ENCODE assay signal across 2 cellular contexts in the genomic region with DNA sequence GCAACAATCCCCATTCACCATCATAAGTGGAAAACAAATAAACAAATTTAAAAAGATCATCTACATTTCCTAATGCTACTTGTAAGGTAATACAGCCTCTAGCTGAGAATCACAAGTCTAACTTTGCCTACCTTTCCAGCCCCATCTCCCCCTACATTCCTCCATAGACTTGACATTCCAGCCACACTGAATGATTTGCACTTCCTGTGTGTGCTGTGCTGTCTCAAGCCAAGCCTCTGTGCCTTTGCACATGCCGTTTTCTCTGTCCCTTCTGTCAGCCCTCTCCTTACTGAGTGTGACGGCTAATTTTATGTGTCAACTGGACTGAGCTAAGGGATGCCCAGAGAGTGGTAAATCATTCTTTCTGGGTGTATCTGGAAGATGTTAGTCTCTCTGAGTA.
TF ChIP-seq lines count a peak whose summit lies in the region.

No MANE protein-coding gene starts in this region.

TF ChIP-seq in GM23338, 12 proteins besides CTCF, POLR2A, EP300 and RAD21:
- TF ChIP-seq ZNF114 (CRISPR knock-in tag; IDR thresholded peaks at IDR 0.05) (no peak), ZNF331 (CRISPR knock-in tag; IDR thresholded peaks at IDR 0.05; ENCODE audit: low read depth) (no peak), JUNB (IDR thresholded peaks at IDR 0.05; ENCODE audit: unreplicated experiment) (no peak), POLR2AphosphoS5 (IDR thresholded peaks at IDR 0.05; ENCODE audit: low read depth) (no peak), EZH2 (IDR thresholded peaks at IDR 0.05; ENCODE audit: low read depth, unreplicated experiment) (no peak)
- TF ChIP-seq, protein P1, sequence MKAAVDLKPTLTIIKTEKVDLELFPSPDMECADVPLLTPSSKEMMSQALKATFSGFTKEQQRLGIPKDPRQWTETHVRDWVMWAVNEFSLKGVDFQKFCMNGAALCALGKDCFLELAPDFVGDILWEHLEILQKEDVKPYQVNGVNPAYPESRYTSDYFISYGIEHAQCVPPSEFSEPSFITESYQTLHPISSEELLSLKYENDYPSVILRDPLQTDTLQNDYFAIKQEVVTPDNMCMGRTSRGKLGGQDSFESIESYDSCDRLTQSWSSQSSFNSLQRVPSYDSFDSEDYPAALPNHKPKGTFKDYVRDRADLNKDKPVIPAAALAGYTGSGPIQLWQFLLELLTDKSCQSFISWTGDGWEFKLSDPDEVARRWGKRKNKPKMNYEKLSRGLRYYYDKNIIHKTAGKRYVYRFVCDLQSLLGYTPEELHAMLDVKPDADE (IDR thresholded peaks at IDR 0.05) = no peak
TF ChIP-seq in GM23338: peak in this region for 0.

TF ChIP-seq in H1, 55 proteins besides CTCF, POLR2A, EP300 and RAD21:
- no peak for TF ChIP-seq CTBP2 (IDR thresholded peaks at IDR 0.05; ENCODE audit: borderline replicate concordance, insufficient read depth, insufficient read length, low read length)
- TF ChIP-seq TEAD4 (IDR thresholded peaks at IDR 0.05; ENCODE audit: low read depth, low read length) = peak; percentile 79
- no peak for TF ChIP-seq NANOG (IDR thresholded peaks at IDR 0.05; ENCODE audit: insufficient read depth, low read depth, low read length, poor library complexity, severe bottlenecking)
- TF ChIP-seq FOSL1 (IDR thresholded peaks at IDR 0.05; ENCODE audit: insufficient read depth, low read depth, low read length) = no peak
- no peak for TF ChIP-seq SIN3A (conservative IDR thresholded peaks at IDR 0.05 in 1 of 2, IDR thresholded peaks at IDR 0.05 in 1 of 2; ENCODE audit: low read depth in 1 of 2, low read length in 2 of 2)
- TF ChIP-seq, protein P2, sequence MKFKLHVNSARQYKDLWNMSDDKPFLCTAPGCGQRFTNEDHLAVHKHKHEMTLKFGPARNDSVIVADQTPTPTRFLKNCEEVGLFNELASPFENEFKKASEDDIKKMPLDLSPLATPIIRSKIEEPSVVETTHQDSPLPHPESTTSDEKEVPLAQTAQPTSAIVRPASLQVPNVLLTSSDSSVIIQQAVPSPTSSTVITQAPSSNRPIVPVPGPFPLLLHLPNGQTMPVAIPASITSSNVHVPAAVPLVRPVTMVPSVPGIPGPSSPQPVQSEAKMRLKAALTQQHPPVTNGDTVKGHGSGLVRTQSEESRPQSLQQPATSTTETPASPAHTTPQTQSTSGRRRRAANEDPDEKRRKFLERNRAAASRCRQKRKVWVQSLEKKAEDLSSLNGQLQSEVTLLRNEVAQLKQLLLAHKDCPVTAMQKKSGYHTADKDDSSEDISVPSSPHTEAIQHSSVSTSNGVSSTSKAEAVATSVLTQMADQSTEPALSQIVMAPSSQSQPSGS (IDR thresholded peaks at IDR 0.05; ENCODE audit: low read length) = no peak
